ENCODE assay signal across 20 cellular contexts in the genomic region with DNA sequence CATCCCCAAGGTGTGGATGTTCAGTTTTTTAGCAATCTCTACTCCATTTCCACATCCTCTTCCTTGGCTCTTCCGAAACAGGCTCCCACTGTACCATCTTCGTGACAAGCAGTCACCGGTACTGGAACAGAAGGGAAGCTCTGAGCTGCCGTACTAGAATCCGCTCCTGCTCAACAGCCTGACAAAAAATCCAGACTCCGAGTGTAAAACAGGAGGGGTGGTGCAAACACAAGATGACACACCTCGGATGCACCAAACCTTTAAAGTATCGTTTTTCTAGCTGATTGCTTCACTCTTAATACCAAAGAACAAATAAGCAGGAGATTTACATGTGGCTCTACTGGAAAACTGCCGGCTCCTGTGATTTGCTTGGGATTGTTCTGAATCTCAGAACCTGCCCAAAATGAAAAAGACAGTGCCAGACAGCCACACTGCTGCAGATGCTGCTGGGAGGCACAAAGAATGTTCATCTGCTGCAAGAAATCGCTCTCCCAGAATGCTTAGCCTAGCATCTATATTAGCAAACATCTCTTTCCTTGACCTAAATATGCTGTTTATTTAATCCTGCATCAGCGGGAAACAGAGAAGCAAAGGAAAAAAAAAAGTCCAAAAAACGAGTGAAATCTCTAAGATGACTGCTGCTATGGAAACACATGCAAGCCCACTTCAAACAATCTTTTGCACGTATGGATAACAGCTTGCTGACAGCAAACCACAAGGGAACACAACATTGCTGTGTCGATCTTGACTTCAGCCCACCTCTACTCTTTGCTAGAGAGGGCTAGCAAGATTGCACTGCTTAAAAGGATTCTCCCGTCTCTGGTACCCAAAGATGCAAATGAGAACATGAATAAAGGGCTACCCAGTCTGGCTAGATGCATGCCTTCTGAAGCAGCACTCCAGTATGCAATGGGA. TPM values are rescaled to one million over a fixed set of nuclear protein-coding genes. Genes with fewer than 3 reads are reported as not detected.
DNase-seq lines count a peak whose midpoint lies in the region; ATAC-seq and TF ChIP-seq lines count a peak whose summit lies in the region.
"Had no signal": no experiment of that assay in that cellular context is flagged by ENCODE, and none has a peak within 500 bp of the region (broad histone marks: within the 10 kb centered on the region; RNA-seq: fewer than 3 reads in every experiment).

No MANE protein-coding gene starts in this region.

- H3K27ac Mint-ChIP-seq in activated CD4-positive, alpha-beta T cell treated with anti-CD3 and anti-CD28 coated beads, Interleukin-2, amount 10 ng/mL, durations not matched to agents 7 days and 5 days: no peak overlapping the region
- H3K27ac Mint-ChIP-seq in activated CD4-positive, alpha-beta T cell treated with anti-CD3 and anti-CD28 coated beads, Interleukin-2, amount 10 ng/mL, durations not matched to agents 24 days and 14 days: no peak overlapping the region
- H3K27ac Mint-ChIP-seq: type B pancreatic cell had no signal

- POLR2A ChIA-PET in activated CD4-positive, alpha-beta T cell treated with anti-CD3 and anti-CD28 coated beads, Interleukin-2, amount 10 ng/mL, durations not matched to agents 7 days and 5 days (lab: Charles Lee): no interaction called here

- H3K27me3 ChIP-seq in heart left ventricle: peaks cover 0 to 8% (median 0%) of the 10 kb centered on the region in 9 donors

- DNase-seq in activated CD4-positive, alpha-beta T cell treated with anti-CD3 and anti-CD28 coated beads, Interleukin-2, amount 10 ng/mL, durations not matched to agents 7 days and 5 days: peak; percentile 18
- no peak for DNase-seq in activated CD4-positive, alpha-beta T cell treated with anti-CD3 and anti-CD28 coated beads, Interleukin-2, amount 10 ng/mL, durations not matched to agents 24 days and 14 days
- peak; percentile 52 for DNase-seq in iris pigment epithelial cell (ENCODE audit: low read depth)
- DNase-seq in heart left ventricle: no peak
- no peak for DNase-seq in COR-L47 (lab: John Stamatoyannopoulos, UW)
- DNase-seq in NCI-H345 (lab: John Stamatoyannopoulos, UW): no peak
- DNase-seq: Calu3; left ventricle myocardium inferior; NCI-H1092 treated with DMSO at 0.1 percent for 48 hours; stimulated activated CD8-positive, alpha-beta memory T cell treated with anti-CD3 and anti-CD28 coated beads, Interleukin-4, amount 100 ng/mL, for 48 hours; T-helper 1 cell had no signal

- no peak for TF ChIP-seq CTCF in heart left ventricle (IDR thresholded peaks at IDR 0.05)

- peaks cover 7% of the 10 kb centered on the region for H3K9me3 Mint-ChIP-seq in activated CD4-positive, alpha-beta T cell treated with anti-CD3 and anti-CD28 coated beads, Interleukin-2, amount 10 ng/mL, durations not matched to agents 7 days and 5 days
- H3K9me3 Mint-ChIP-seq in activated CD4-positive, alpha-beta T cell treated with anti-CD3 and anti-CD28 coated beads, Interleukin-2, amount 10 ng/mL, durations not matched to agents 24 days and 14 days: no peaks in the 10 kb centered on the region
- H3K9me3 Mint-ChIP-seq: natural killer cell treated with Interleukin-12 subunit alpha and Interleukin-12 subunit beta and Interleukin-15 and Interleukin-18, amount 100 ng/mL, for 72 hours; type B pancreatic cell had no signal

- H3K4me3 Mint-ChIP-seq in activated CD4-positive, alpha-beta T cell treated with anti-CD3 and anti-CD28 coated beads, Interleukin-2, amount 10 ng/mL, durations not matched to agents 7 days and 5 days: no peak overlapping the region
- no peak overlapping the region for H3K4me3 Mint-ChIP-seq in activated CD4-positive, alpha-beta T cell treated with anti-CD3 and anti-CD28 coated beads, Interleukin-2, amount 10 ng/mL, durations not matched to agents 24 days and 14 days
- H3K4me3 Mint-ChIP-seq: natural killer cell treated with Interleukin-12 subunit alpha and Interleukin-12 subunit beta and Interleukin-15 and Interleukin-18, amount 100 ng/mL, for 72 hours; type B pancreatic cell had no signal

- H3K36me3 ChIP-seq in heart left ventricle: no peaks in the 10 kb centered on the region
- H3K36me3 ChIP-seq: left ventricle myocardium inferior had no signal

- peaks cover 40% of the 10 kb centered on the region for H3K36me3 Mint-ChIP-seq in activated CD4-positive, alpha-beta T cell treated with anti-CD3 and anti-CD28 coated beads, Interleukin-2, amount 10 ng/mL, durations not matched to agents 7 days and 5 days (ENCODE audit: low read depth)
- H3K36me3 Mint-ChIP-seq in activated CD4-positive, alpha-beta T cell treated with anti-CD3 and anti-CD28 coated beads, Interleukin-2, amount 10 ng/mL, durations not matched to agents 24 days and 14 days (ENCODE audit: low read depth): peaks cover 8% of the 10 kb centered on the region
- H3K36me3 Mint-ChIP-seq: natural killer cell treated with Interleukin-12 subunit alpha and Interleukin-12 subunit beta and Interleukin-15 and Interleukin-18, amount 100 ng/mL, for 72 hours; type B pancreatic cell had no signal

- H3K9me3 ChIP-seq in heart left ventricle: no peaks in the 10 kb centered on the region
- H3K9me3 ChIP-seq: A549, left ventricle myocardium inferior had no signal

- peaks cover 0 to 22% (median 0%) of the 10 kb centered on the region in 12 donors for H3K4me1 ChIP-seq in heart left ventricle
- H3K4me1 ChIP-seq: left ventricle myocardium inferior had no signal

- peaks cover 33% of the 10 kb centered on the region for H3K4me1 Mint-ChIP-seq in activated CD4-positive, alpha-beta T cell treated with anti-CD3 and anti-CD28 coated beads, Interleukin-2, amount 10 ng/mL, durations not matched to agents 7 days and 5 days
- peaks cover 24% of the 10 kb centered on the region for H3K4me1 Mint-ChIP-seq in activated CD4-positive, alpha-beta T cell treated with anti-CD3 and anti-CD28 coated beads, Interleukin-2, amount 10 ng/mL, durations not matched to agents 24 days and 14 days

- CTCF ChIA-PET in activated CD4-positive, alpha-beta T cell treated with anti-CD3 and anti-CD28 coated beads, Interleukin-2, amount 10 ng/mL, durations not matched to agents 7 days and 5 days (lab: Charles Lee): interaction anchor here (0.6 to 1.5 kb wide), 2 partner anchors 30 to 34 kb away, joined by 3 to 4 read pairs; no protein-coding TSS in a partner anchor

- ATAC-seq in GM18505 (IDR thresholded peaks at IDR 0.05; ENCODE audit: unreplicated experiment) (no peak), heart left ventricle (no peak)
- ATAC-seq: A549; activated CD4-positive, CD25-positive, alpha-beta regulatory T cell treated with anti-CD3 and anti-CD28 coated beads, Interleukin-2, amount 50 U/mL, for 24 hours; esophagus mucosa; HCT116; natural killer cell treated with Interleukin-12 subunit alpha and Interleukin-12 subunit beta and Interleukin-15 and Interleukin-18, amount 100 ng/mL, for 72 hours had no signal

- WGBS in heart left ventricle, 4 donors: 63 to 78% (median 67%) methylated on average over 15 of the region's 15 CpGs

- intact Hi-C loops in activated CD4-positive, alpha-beta T cell treated with anti-CD3 and anti-CD28 coated beads, Interleukin-2, amount 10 ng/mL, durations not matched to agents 24 days and 14 days (cut with micrococcal nuclease): no loop called here
- intact Hi-C loops in heart left ventricle (cut with DNase I): no loop called here

- H3K27ac ChIP-seq in angular gyrus (ENCODE audit: low read depth, low read length): peak overlapping the region; percentile 20
- H3K27ac ChIP-seq in heart left ventricle: no peak overlapping the region
- H3K27ac ChIP-seq: A549, left ventricle myocardium inferior had no signal

- no peak overlapping the region for H3K4me3 ChIP-seq in heart left ventricle
- H3K4me3 ChIP-seq: A549, K562, left ventricle myocardium inferior had no signal

- no peaks in the 10 kb centered on the region for H3K27me3 Mint-ChIP-seq in activated CD4-positive, alpha-beta T cell treated with anti-CD3 and anti-CD28 coated beads, Interleukin-2, amount 10 ng/mL, durations not matched to agents 7 days and 5 days
- H3K27me3 Mint-ChIP-seq in activated CD4-positive, alpha-beta T cell treated with anti-CD3 and anti-CD28 coated beads, Interleukin-2, amount 10 ng/mL, durations not matched to agents 24 days and 14 days: no peaks in the 10 kb centered on the region
- H3K27me3 Mint-ChIP-seq: type B pancreatic cell had no signal

- no peak for TF ChIP-seq POLR2A in GM18505 (IDR thresholded peaks at IDR 0.05; ENCODE audit: borderline replicate concordance, extremely low read depth, insufficient read depth, insufficient read length)
- TF ChIP-seq POLR2A in heart left ventricle (IDR thresholded peaks at IDR 0.05): no peak

RNA-seq across cellular contexts. Expression of gene DOCK9, which starts 38.0 kb away (rescaled TPM):
- 100 to 1,000 TPM; 129 to 132 TPM for total RNA-seq in activated CD4-positive, alpha-beta T cell treated with anti-CD3 and anti-CD28 coated beads, Interleukin-2, amount 10 ng/mL, durations not matched to agents 7 days and 5 days
- 42.2 and 43.5 TPM in 2 replicates for total RNA-seq in activated CD4-positive, alpha-beta T cell treated with anti-CD3 and anti-CD28 coated beads, Interleukin-2, amount 10 ng/mL, durations not matched to agents 24 days and 14 days
- total RNA-seq in heart left ventricle: 100 to 1,000 TPM in 1 of 9 donors, 10 to 100 TPM in 8; 35.0 to 128 (median 45.2) TPM
- 10 to 100 TPM; 21.4 to 59.8 TPM for polyA plus RNA-seq in heart left ventricle

Comparison
In these comparisons a context has a peak if more than half of its experiments do, and no peak if none do; other contexts are left out.
1. DNase-seq: peak in activated CD4-positive, alpha-beta T cell treated with anti-CD3 and anti-CD28 coated beads, Interleukin-2, amount 10 ng/mL, durations not matched to agents 7 days and 5 days (single experiment) and iris pigment epithelial cell (single experiment); none in activated CD4-positive, alpha-beta T cell treated with anti-CD3 and anti-CD28 coated beads, Interleukin-2, amount 10 ng/mL, durations not matched to agents 24 days and 14 days (single experiment), heart left ventricle (0 of 5), COR-L47 (single experiment) and NCI-H345 (single experiment).